Comparison of ENCODE assay signal across 8 cellular contexts in genomic region chr4:140096483-140096861, GRCh38. TPM values are rescaled to one million over a fixed set of nuclear protein-coding genes. Genes with fewer than 3 reads are reported as not detected.
DNase-seq lines count a peak whose midpoint lies in the region; ATAC-seq and TF ChIP-seq lines count a peak whose summit lies in the region.

No MANE protein-coding gene starts in this region.

- TF ChIP-seq CTCF in heart right ventricle (IDR thresholded peaks at IDR 0.05): no peak
- no peak for TF ChIP-seq CTCF in transverse colon (IDR thresholded peaks at IDR 0.05)
- no peak for TF ChIP-seq CTCF in osteocyte (IDR thresholded peaks at IDR 0.05)

- no peaks in the 10 kb centered on the region for H3K27me3 Mint-ChIP-seq in activated T-helper 2 cell treated with anti-CD3 and anti-CD28 coated beads, Interferon-gamma antibody, Interleukin-2, Interleukin-4, amounts not matched to agents 10 μg/mL and 5 μg/mL and 100 μg/mL, durations not matched to agents 14 hours and 24 hours and 36 hours (ENCODE audit: low read depth)
- H3K27me3 Mint-ChIP-seq in memory B cell: peaks cover 28% of the 10 kb centered on the region
- H3K27me3 Mint-ChIP-seq in osteocyte (ENCODE audit: unreplicated experiment): no peaks in the 10 kb centered on the region

- in situ Hi-C loops in transverse colon (cut with MboI; ENCODE audit: low pct_ligation_motif_present in 1 of 4, low pct_unique_long_range_greater_than_20kb in 1 of 4, low sequenced_read_pairs in 3 of 4): no loop called here

- intact Hi-C loops in heart right ventricle (cut with DNase I) (loop anchor here in 4 of 10 donors (2.0 to 5.0 kb wide), 3 partner anchors 44 to 56 kb away; partner anchors contain the start of gene MAML3 (in 1 of the 4)), left cardiac atrium (cut with DNase I) (no loop called here), transverse colon (cut with DNase I; ENCODE audit: low total_unique reads) (no loop called here)
- intact Hi-C loops in activated T-helper 2 cell treated with anti-CD3 and anti-CD28 coated beads, Interferon-gamma antibody, Interleukin-2, Interleukin-4, amounts not matched to agents 10 μg/mL and 5 μg/mL and 100 μg/mL, durations not matched to agents 14 hours and 24 hours and 36 hours (cut with micrococcal nuclease): loop anchor here (1.0 to 10.0 kb wide), 5 partner anchors 24 to 642 kb away; partner anchors contain the start of gene RAB33B

- peaks cover 82% of the 10 kb centered on the region for H3K4me1 Mint-ChIP-seq in activated T-helper 2 cell treated with anti-CD3 and anti-CD28 coated beads, Interferon-gamma antibody, Interleukin-2, Interleukin-4, amounts not matched to agents 10 μg/mL and 5 μg/mL and 100 μg/mL, durations not matched to agents 14 hours and 24 hours and 36 hours (ENCODE audit: low read depth)
- peaks cover 30% of the 10 kb centered on the region for H3K4me1 Mint-ChIP-seq in memory B cell
- peaks cover 73% of the 10 kb centered on the region for H3K4me1 Mint-ChIP-seq in osteocyte (ENCODE audit: unreplicated experiment)

- H3K36me3 ChIP-seq in heart right ventricle (no peaks in the 10 kb centered on the region), transverse colon (no peaks in the 10 kb centered on the region), SJCRH30 (no peaks in the 10 kb centered on the region)

- WGBS in heart right ventricle, 2 donors: 73 to 80% methylated on average over 5 of the region's 5 CpGs
- WGBS in transverse colon (ENCODE audit: low coverage in 1 of 2), 2 donors: 82 to 90% methylated on average over 5 of the region's 5 CpGs

- peaks cover 15 to 96% (median 85%) of the 10 kb centered on the region in 9 donors for H3K4me1 ChIP-seq in heart right ventricle
- H3K4me1 ChIP-seq in transverse colon: peaks cover 0 to 60% (median 30%) of the 10 kb centered on the region in 4 donors
- H3K4me1 ChIP-seq in SJCRH30: no peaks in the 10 kb centered on the region

- H3K4me3 ChIP-seq in heart right ventricle: no peak overlapping the region
- H3K4me3 ChIP-seq in transverse colon: no peak overlapping the region
- no peak overlapping the region for H3K4me3 ChIP-seq in SJCRH30

- TF ChIP-seq EP300 in transverse colon (IDR thresholded peaks at IDR 0.05; ENCODE audit: low read depth): no peak

- H3K9me3 Mint-ChIP-seq in activated T-helper 2 cell treated with anti-CD3 and anti-CD28 coated beads, Interferon-gamma antibody, Interleukin-2, Interleukin-4, amounts not matched to agents 10 μg/mL and 5 μg/mL and 100 μg/mL, durations not matched to agents 14 hours and 24 hours and 36 hours: no peaks in the 10 kb centered on the region
- H3K9me3 Mint-ChIP-seq in memory B cell (no peaks in the 10 kb centered on the region), osteocyte (ENCODE audit: unreplicated experiment) (no peaks in the 10 kb centered on the region)

- H3K36me3 Mint-ChIP-seq in activated T-helper 2 cell treated with anti-CD3 and anti-CD28 coated beads, Interferon-gamma antibody, Interleukin-2, Interleukin-4, amounts not matched to agents 10 μg/mL and 5 μg/mL and 100 μg/mL, durations not matched to agents 14 hours and 24 hours and 36 hours (ENCODE audit: low read depth): no peaks in the 10 kb centered on the region
- H3K36me3 Mint-ChIP-seq in memory B cell (peaks cover 2% of the 10 kb centered on the region), osteocyte (ENCODE audit: unreplicated experiment) (no peaks in the 10 kb centered on the region)

- H3K4me3 Mint-ChIP-seq in activated T-helper 2 cell treated with anti-CD3 and anti-CD28 coated beads, Interferon-gamma antibody, Interleukin-2, Interleukin-4, amounts not matched to agents 10 μg/mL and 5 μg/mL and 100 μg/mL, durations not matched to agents 14 hours and 24 hours and 36 hours (ENCODE audit: low read depth): peak overlapping the region; percentile 86
- H3K4me3 Mint-ChIP-seq in memory B cell (peak overlapping the region; percentile 55), osteocyte (ENCODE audit: unreplicated experiment) (no peak overlapping the region)

- H3K27ac Mint-ChIP-seq in activated T-helper 2 cell treated with anti-CD3 and anti-CD28 coated beads, Interferon-gamma antibody, Interleukin-2, Interleukin-4, amounts not matched to agents 10 μg/mL and 5 μg/mL and 100 μg/mL, durations not matched to agents 14 hours and 24 hours and 36 hours: peak overlapping the region; percentile 99
- no peak overlapping the region for H3K27ac Mint-ChIP-seq in memory B cell
- H3K27ac Mint-ChIP-seq in osteocyte (ENCODE audit: unreplicated experiment): no peak overlapping the region

- H3K27ac ChIP-seq in heart right ventricle (peak overlapping the region; percentile 12 to 92 (median 82)), transverse colon (peak overlapping the region; percentile 10 to 57 (median 26)), SJCRH30 (no peak overlapping the region)

- no peak for TF ChIP-seq POLR2A in transverse colon (IDR thresholded peaks at IDR 0.05)

- H3K9me3 ChIP-seq in heart right ventricle (no peaks in the 10 kb centered on the region), transverse colon (no peaks in the 10 kb centered on the region), SJCRH30 (replicated peaks) (no peaks in the 10 kb centered on the region)

- no peak for DNase-seq in heart right ventricle
- no peak for DNase-seq in left cardiac atrium
- DNase-seq in activated T-helper 2 cell treated with anti-CD3 and anti-CD28 coated beads, Interferon-gamma antibody, Interleukin-2, Interleukin-4, amounts not matched to agents 10 μg/mL and 5 μg/mL and 100 μg/mL, durations not matched to agents 14 hours and 24 hours and 36 hours (ENCODE audit: low spot score): no peak
- DNase-seq in memory B cell (ENCODE audit: low spot score in 2 of 2): no peak
- DNase-seq in transverse colon: no peak
- DNase-seq in osteocyte (ENCODE audit: extremely low spot score, unreplicated experiment): no peak
- DNase-seq in NCI-H524 (lab: John Stamatoyannopoulos, UW): no peak
- DNase-seq in SJCRH30: no peak

- no peak for ATAC-seq in heart right ventricle
- ATAC-seq in left cardiac atrium: no peak
- ATAC-seq in memory B cell (ENCODE audit: low read depth): no peak

- H3K27me3 ChIP-seq in heart right ventricle (no peaks in the 10 kb centered on the region), transverse colon (no peaks in the 10 kb centered on the region), SJCRH30 (no peaks in the 10 kb centered on the region)

RNA-seq across cellular contexts. Expression of gene MAML3, which starts 57.5 kb away (rescaled TPM):
- total RNA-seq in heart right ventricle: 1 to 10 TPM; 1.3 to 4.6 (median 2.8) TPM
- polyA plus RNA-seq in heart right ventricle: 1 to 10 TPM; 1.1 to 1.2 TPM
- 1 to 10 TPM; 2.6 to 3.0 TPM for total RNA-seq in left cardiac atrium
- 3.0 and 3.3 TPM in 2 replicates for total RNA-seq in activated T-helper 2 cell treated with anti-CD3 and anti-CD28 coated beads, Interferon-gamma antibody, Interleukin-2, Interleukin-4, amounts not matched to agents 10 μg/mL and 5 μg/mL and 100 μg/mL, durations not matched to agents 14 hours and 24 hours and 36 hours
- 10 to 100 TPM; 16.1 to 40.0 (median 18.1) TPM for total RNA-seq in transverse colon
- 8.0 and 8.2 TPM in 2 replicates for total RNA-seq in osteocyte
- total RNA-seq in SJCRH30 (2014; rRNA removed; shearing (Covaris generic)): 0.23 and 0.42 TPM in 2 replicates
